Comparison of ENCODE assay signal across 13 cellular contexts in the genomic region with DNA sequence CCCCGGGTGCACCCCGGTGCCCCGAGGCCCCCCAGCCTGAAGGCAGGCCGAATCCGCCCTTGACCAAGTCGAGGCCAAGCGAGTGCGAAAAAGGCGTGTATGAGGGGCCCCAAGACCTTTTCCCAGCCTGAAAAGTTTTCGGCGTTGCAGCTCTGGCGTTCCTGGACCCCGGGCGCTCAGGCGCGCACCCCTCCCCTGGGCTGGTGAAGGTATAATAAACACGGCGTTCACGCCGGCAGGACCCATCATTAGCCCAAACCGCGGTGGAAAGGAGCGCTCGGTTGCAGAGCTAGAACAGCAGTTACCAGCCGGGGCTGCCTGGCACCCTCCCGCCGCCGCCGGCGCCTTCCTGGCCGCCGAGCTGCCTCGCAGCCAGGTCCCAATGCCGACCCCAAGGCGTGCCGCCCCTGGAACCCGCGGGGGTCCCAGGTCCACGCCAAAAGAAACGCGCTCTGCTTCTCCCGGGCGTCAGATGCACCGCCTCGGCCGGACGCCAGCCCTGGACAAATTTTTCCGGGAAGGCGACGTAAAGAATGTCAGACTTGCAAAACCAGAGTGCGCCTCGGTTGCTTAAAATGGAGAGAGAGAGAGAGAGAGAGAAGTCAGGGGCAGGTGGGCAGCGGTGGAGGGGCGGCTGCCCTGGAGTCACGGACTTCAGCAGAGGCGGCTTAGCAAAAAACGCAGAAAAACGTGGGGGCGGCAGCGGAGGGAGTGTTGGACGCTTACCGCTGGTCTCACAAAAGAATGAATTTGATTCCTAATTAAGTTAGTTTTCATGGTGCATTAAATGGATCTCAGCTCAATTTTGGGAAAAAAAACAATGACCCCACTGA. TPM values are rescaled to one million over a fixed set of nuclear protein-coding genes. Genes with fewer than 3 reads are reported as not detected.
DNase-seq lines count a peak whose midpoint lies in the region; ATAC-seq and TF ChIP-seq lines count a peak whose summit lies in the region.
"Had no signal": no experiment of that assay in that cellular context is flagged by ENCODE, and none has a peak within 500 bp of the region (broad histone marks: within the 10 kb centered on the region; RNA-seq: fewer than 3 reads in every experiment).

No MANE protein-coding gene starts in this region.

- H3K4me3 ChIP-seq in HUES6 (ENCODE audit: low read depth, low read length) = peak overlapping the region; percentile 16; the same call in 1 of the 2 replicates
- H3K4me3 ChIP-seq in lung = peak overlapping the region; percentile 30
- peak overlapping the region; percentile 86 to 96 for H3K4me3 ChIP-seq in stomach smooth muscle (ENCODE audit: low read length in 2 of 2)
- H3K4me3 ChIP-seq: K562, mucosa of descending colon had no signal

- H3K9ac ChIP-seq in HUES6 (ENCODE audit: low read length) (no peak overlapping the region), stomach smooth muscle (ENCODE audit: low read length in 2 of 2) (peak overlapping the region; percentile 98 to 100)

- H3K4me3 Mint-ChIP-seq in brain = peak overlapping the region in 3 of 5 experiments; percentile 13 to 31 (median 29)
- H3K4me3 Mint-ChIP-seq: CD8-positive, alpha-beta T cell; effector memory CD8-positive, alpha-beta T cell had no signal

- no peak overlapping the region for H3K27ac Mint-ChIP-seq in brain
- H3K27ac Mint-ChIP-seq: CD8-positive, alpha-beta T cell; effector memory CD8-positive, alpha-beta T cell had no signal

- peaks cover 0 to 2% (median 0%) of the 10 kb centered on the region in 5 experiments for H3K9me3 Mint-ChIP-seq in brain
- H3K9me3 Mint-ChIP-seq: CD8-positive, alpha-beta T cell; effector memory CD8-positive, alpha-beta T cell had no signal

- H3K27me3 Mint-ChIP-seq in brain = peaks cover 100% of the 10 kb centered on the region

- H3K9me3 ChIP-seq in HUES6 (ENCODE audit: control insufficient read depth, insufficient read depth, low read depth, low read length) = no peaks in the 10 kb centered on the region
- peaks cover 0 to 3% of the 10 kb centered on the region in 2 donors for H3K9me3 ChIP-seq in lung (ENCODE audit: control insufficient read depth in 2 of 2, insufficient read depth in 1 of 2, low read length in 1 of 2)
- H3K9me3 ChIP-seq in stomach smooth muscle (ENCODE audit: control insufficient read depth in 2 of 2, low read length in 2 of 2) = no peaks in the 10 kb centered on the region
- H3K9me3 ChIP-seq: mucosa of descending colon had no signal

- ATAC-seq in lung (ENCODE audit: insufficient read depth, low FRiP score) (no peak), HG02610 (IDR thresholded peaks at IDR 0.05; ENCODE audit: unreplicated experiment) (no peak)
- ATAC-seq: CD8-positive, alpha-beta T cell; effector memory CD8-positive, alpha-beta T cell; K562; mucosa of descending colon had no signal

- peaks cover 37% of the 10 kb centered on the region for H3K4me1 Mint-ChIP-seq in brain

- TF ChIP-seq CTCF in brain (conservative IDR thresholded peaks at IDR 0.05) = no peak
- TF ChIP-seq CTCF in lung (IDR thresholded peaks at IDR 0.05; ENCODE audit: control extremely low read depth, extremely low read depth) = no peak

- no peaks in the 10 kb centered on the region for H3K36me3 Mint-ChIP-seq in brain
- H3K36me3 Mint-ChIP-seq: CD8-positive, alpha-beta T cell had no signal

- no peaks in the 10 kb centered on the region for H3K36me3 ChIP-seq in HUES6 (ENCODE audit: control insufficient read depth, insufficient read depth, low read length)
- no peaks in the 10 kb centered on the region for H3K36me3 ChIP-seq in lung (ENCODE audit: control insufficient read depth in 2 of 2, insufficient read depth in 2 of 2, low read length in 2 of 2)
- H3K36me3 ChIP-seq in stomach smooth muscle (ENCODE audit: control insufficient read depth in 2 of 2, insufficient read depth in 2 of 2, low read length in 2 of 2) = no peaks in the 10 kb centered on the region

- DNase-seq in lung (ENCODE audit: low spot score) (no peak), islet precursor cell (no peak), epidermal melanocyte (ENCODE audit: insufficient read length, low spot score) (no peak)
- DNase-seq: CD8-positive, alpha-beta T cell; effector memory CD8-positive, alpha-beta T cell; mucosa of descending colon; NCI-H524 treated with DMSO at 0.1 percent for 48 hours; SHP77 had no signal

- no peak overlapping the region for H3K27ac ChIP-seq in HUES6 (ENCODE audit: low read depth, low read length)
- peak overlapping the region in 1 of 2 donors; percentile 76 for H3K27ac ChIP-seq in lung (ENCODE audit: low read depth in 1 of 2, low read length in 1 of 2)
- peak overlapping the region; percentile 99 for H3K27ac ChIP-seq in stomach smooth muscle (ENCODE audit: low read length)

- H3K4me1 ChIP-seq in HUES6 (ENCODE audit: control insufficient read depth, insufficient read depth, low read length) (peaks cover 36% of the 10 kb centered on the region), lung (ENCODE audit: control insufficient read depth in 2 of 2, insufficient read depth in 2 of 2, low read length in 2 of 2) (peaks cover 0 to 2% of the 10 kb centered on the region in 2 donors), stomach smooth muscle (ENCODE audit: control insufficient read depth, insufficient read depth, low read length) (peaks cover 58% of the 10 kb centered on the region)

- WGBS in lung, 2 donors = 6 to 7% methylated on average over 62 of the region's 62 CpGs

- peaks cover 99% of the 10 kb centered on the region for H3K27me3 ChIP-seq in HUES6 (ENCODE audit: control insufficient read depth, insufficient read depth, low read length)
- H3K27me3 ChIP-seq in lung (ENCODE audit: control insufficient read depth, insufficient read depth) = peaks cover 4% of the 10 kb centered on the region
- H3K27me3 ChIP-seq in stomach smooth muscle (ENCODE audit: control insufficient read depth in 1 of 2, insufficient read depth in 2 of 2, low read length in 2 of 2) = peaks cover 2 to 3% of the 10 kb centered on the region in 2 donors

RNA-seq across cellular contexts. Expression of a gene that starts 11.4 kb away (rescaled TPM):
- polyA plus RNA-seq in brain (ENCODE audit: insufficient read depth, low read depth, low replicate concordance) = 1.4 TPM
- 10 to 100 TPM; 25.7 to 34.4 TPM for total RNA-seq in lung
- polyA plus RNA-seq in lung = 10 to 100 TPM; 12.2 to 12.5 TPM
- total RNA-seq: CD8-positive, alpha-beta T cell had no signal
- polyA plus RNA-seq: K562 had no signal

RNA-seq across cellular contexts. Expression of a gene that starts 56.2 kb away (rescaled TPM):
- polyA plus RNA-seq in brain (ENCODE audit: insufficient read depth, low read depth, low replicate concordance) = 20.8 TPM
- 10 to 100 TPM; 23.3 to 28.5 TPM for total RNA-seq in lung
- polyA plus RNA-seq in lung = 1 to 10 TPM; 9.4 to 9.9 TPM

Comparison
In these comparisons a context has a peak if more than half of its experiments do, and no peak if none do; other contexts are left out.
1. H3K4me3 ChIP-seq: peak in every context shown above with its lines; median percentile 91 in stomach smooth muscle; 30 in lung; 16 in HUES6.